21 cellular contexts compared by ENCODE assay signal in the genomic region with DNA sequence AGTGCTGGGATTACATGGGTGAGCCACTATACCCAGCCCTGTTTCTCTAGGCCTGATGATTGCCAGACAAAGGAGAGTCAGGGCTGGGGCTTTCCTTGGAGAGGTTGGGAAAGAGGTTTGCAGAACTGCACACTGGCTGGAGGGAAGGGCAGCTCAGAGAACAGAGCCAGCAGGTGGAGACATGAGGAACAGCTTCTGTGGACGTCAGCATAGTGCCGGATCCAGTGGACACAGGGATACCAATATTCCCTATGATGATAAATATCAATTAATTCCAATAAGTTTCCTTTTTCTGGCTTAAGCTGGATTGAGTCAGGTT. TPM values are rescaled to one million over a fixed set of nuclear protein-coding genes. Genes with fewer than 3 reads are reported as not detected.
DNase-seq lines count a peak whose midpoint lies in the region; ATAC-seq and TF ChIP-seq lines count a peak whose summit lies in the region.
"Had no signal": no experiment of that assay in that cellular context is flagged by ENCODE, and none has a peak within 500 bp of the region (broad histone marks: within the 10 kb centered on the region; RNA-seq: fewer than 3 reads in every experiment).

No MANE protein-coding gene starts in this region.

- H3K4me1 ChIP-seq in RWPE2 (ENCODE audit: insufficient read depth, poor library complexity, severe bottlenecking), result peaks cover 24% of the 10 kb centered on the region
- peaks cover 16% of the 10 kb centered on the region for H3K4me1 ChIP-seq in suprapubic skin
- H3K4me1 ChIP-seq: BLaER1 treated with 17β-estradiol and CSF1 and Interleukin-3, amounts not matched to agents 10 nM and 100 nM; Peyer's patch had no signal

- TF ChIP-seq EP300 in suprapubic skin (IDR thresholded peaks at IDR 0.05), result no peak

- TF ChIP-seq CTCF in C4-2B (conservative IDR thresholded peaks at IDR 0.05), result no peak
- no peak for TF ChIP-seq CTCF in RWPE2 (IDR thresholded peaks at IDR 0.05; ENCODE audit: poor library complexity, severe bottlenecking)
- no peak for TF ChIP-seq CTCF in suprapubic skin (IDR thresholded peaks at IDR 0.05)

- WGBS in suprapubic skin, result 67% methylated on average over 2 of the region's 2 CpGs

- TF ChIP-seq POLR2A in suprapubic skin (IDR thresholded peaks at IDR 0.05), result no peak

- DNase-seq in RWPE2 (ENCODE audit: low spot score), result no peak
- no peak for DNase-seq in suprapubic skin (ENCODE audit: low spot score in 2 of 2)
- no peak for DNase-seq in stimulated activated CD4-positive, alpha-beta T cell treated with anti-CD3 and anti-CD28 coated beads, Interleukin-4, amount 100 ng/mL, for 4 hours
- no peak for DNase-seq in MV-4-11 (lab: John Stamatoyannopoulos, UW)
- DNase-seq: CD8-positive, alpha-beta memory T cell; DMS79; H9; Karpas-422; MG63; NCI-H1092; NCI-H146; NCI-H2029 treated with DMSO at 0.1 percent for 48 hours; NCI-H2171; NCI-H526; Peyer's patch; Right ventricle myocardium superior; SK-N-SH had no signal

- H3K9me3 ChIP-seq in RWPE2 (ENCODE audit: severe bottlenecking) (no peaks in the 10 kb centered on the region), suprapubic skin (no peaks in the 10 kb centered on the region)
- H3K9me3 ChIP-seq: MG63, Peyer's patch, SK-N-SH had no signal

- no peaks in the 10 kb centered on the region for H3K36me3 ChIP-seq in RWPE2 (ENCODE audit: low read depth)
- no peaks in the 10 kb centered on the region for H3K36me3 ChIP-seq in suprapubic skin
- H3K36me3 ChIP-seq: BLaER1 treated with 17β-estradiol and CSF1 and Interleukin-3, amounts not matched to agents 10 nM and 100 nM; MG63; Peyer's patch had no signal

- H3K4me3 ChIP-seq in RWPE2 (ENCODE audit: severe bottlenecking) (no peak overlapping the region), suprapubic skin (no peak overlapping the region)
- H3K4me3 ChIP-seq: BLaER1 treated with 17β-estradiol and CSF1 and Interleukin-3, amounts not matched to agents 10 nM and 100 nM; MG63; Peyer's patch had no signal

- ATAC-seq in RWPE2 (ENCODE audit: low read depth), result peak; percentile 53; the same call in 2 of the 3 replicates
- peak; percentile 85 for ATAC-seq in esophagus mucosa
- no peak for ATAC-seq in GM18861 (IDR thresholded peaks at IDR 0.05; ENCODE audit: unreplicated experiment)

- no peaks in the 10 kb centered on the region for H3K27me3 ChIP-seq in RWPE2 (ENCODE audit: insufficient read depth, poor library complexity, severe bottlenecking)
- H3K27me3 ChIP-seq in suprapubic skin, result no peaks in the 10 kb centered on the region
- H3K27me3 ChIP-seq: BLaER1 treated with 17β-estradiol and CSF1 and Interleukin-3, amounts not matched to agents 10 nM and 100 nM; MG63; Peyer's patch had no signal

- 0 out of 2 replicates have a peak overlapping the region, but pooled peaks have one; percentile 13 for H3K27ac ChIP-seq in C4-2B
- peak overlapping the region; percentile 82 for H3K27ac ChIP-seq in RWPE2 (ENCODE audit: poor library complexity, severe bottlenecking)
- peak overlapping the region; percentile 71 for H3K27ac ChIP-seq in suprapubic skin
- H3K27ac ChIP-seq: BLaER1 treated with 17β-estradiol and CSF1 and Interleukin-3, amounts not matched to agents 10 nM and 100 nM; Peyer's patch had no signal

RNA-seq across cellular contexts. Expression of a gene that starts 43.2 kb away (rescaled TPM):
- 68.1 TPM for total RNA-seq in esophagus mucosa
- 10 to 100 TPM; 36.8 to 73.6 (median 64.1) TPM for total RNA-seq in suprapubic skin
- total RNA-seq: CD8-positive, alpha-beta memory T cell; Right ventricle myocardium superior had no signal

Comparison
In these comparisons a context has a peak if more than half of its experiments do, and no peak if none do; other contexts are left out.
1. H3K27ac ChIP-seq: peak in every context shown above with its lines; median percentile 82 in RWPE2; 71 in suprapubic skin; 13 in C4-2B.